In the genomic region with DNA sequence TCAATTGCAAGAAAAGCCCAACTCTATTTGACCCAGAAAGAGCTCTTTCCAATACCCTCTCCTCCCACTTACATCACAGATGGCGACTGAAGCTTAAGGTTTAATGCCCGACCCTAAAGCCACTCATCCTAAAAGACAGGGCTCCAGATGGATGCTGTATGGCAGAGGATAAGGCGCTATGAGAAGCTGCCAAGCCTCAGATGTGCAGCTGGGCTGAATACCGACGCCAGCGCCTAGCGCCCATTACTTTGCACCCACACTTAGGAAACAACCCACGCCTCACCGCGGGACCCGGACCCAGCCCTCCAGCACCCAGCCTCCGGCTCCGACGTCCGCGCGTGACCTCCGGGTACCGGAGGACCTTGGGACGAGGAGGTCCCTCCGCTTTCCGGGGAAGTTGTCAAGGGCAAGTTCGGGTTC, we compare ENCODE assay signal across 8 cellular contexts. TPM values are rescaled to one million over a fixed set of nuclear protein-coding genes. Genes with fewer than 3 reads are reported as not detected.
DNase-seq lines count a peak whose midpoint lies in the region; ATAC-seq, FAIRE-seq and TF ChIP-seq lines count a peak whose summit lies in the region.

No MANE protein-coding gene starts in this region.

- H3K79me2 ChIP-seq in Loucy (ENCODE audit: insufficient read depth, low read length) (peaks cover 30% of the 10 kb centered on the region), keratinocyte (ENCODE audit: control insufficient read depth, insufficient read depth, low read length) (peaks cover 20% of the 10 kb centered on the region)

- peak overlapping the region; percentile 91 for H2AFZ ChIP-seq in Loucy (ENCODE audit: low read length)
- peak overlapping the region; percentile 96 for H2AFZ ChIP-seq in keratinocyte (ENCODE audit: control insufficient read depth, low read length)

- no peaks in the 10 kb centered on the region; the same call in 1 of the 2 replicates for H3F3A ChIP-seq in Loucy (ENCODE audit: low read depth)

- H3K9ac ChIP-seq in Loucy (ENCODE audit: low read depth, low read length, poor library complexity, severe bottlenecking) (peak overlapping the region; percentile 93), keratinocyte (ENCODE audit: control insufficient read depth, extremely low read depth, insufficient read depth, low read length) (peak overlapping the region; percentile 93)

- H3K36me3 ChIP-seq in Loucy (ENCODE audit: insufficient read depth, low read length): no peaks in the 10 kb centered on the region
- H3K36me3 ChIP-seq in keratinocyte (ENCODE audit: control insufficient read depth in 2 of 2, extremely low read depth in 1 of 2, insufficient read depth in 2 of 2, low read length in 2 of 2): no peaks in the 10 kb centered on the region

- H3K4me3 ChIP-seq in Loucy (ENCODE audit: low read length, poor library complexity, severe bottlenecking) (peak overlapping the region; percentile 99), astrocyte of the spinal cord (ENCODE audit: low read depth, low read length) (peak overlapping the region; percentile 99), keratinocyte (ENCODE audit: control insufficient read depth in 2 of 3, extremely low read depth in 1 of 3, insufficient read depth in 2 of 3, low read depth in 1 of 3, low read length in 3 of 3) (peak overlapping the region; percentile 86 to 99 (median 90))

- ATAC-seq in GM21447 (IDR thresholded peaks at IDR 0.05; ENCODE audit: unreplicated experiment) (peak; percentile 22), HG03135 (IDR thresholded peaks at IDR 0.05; ENCODE audit: unreplicated experiment) (no peak)

- H3K9me1 ChIP-seq in keratinocyte (ENCODE audit: control insufficient read depth, extremely low read depth, insufficient read depth, low read length): no peaks in the 10 kb centered on the region

- no peaks in the 10 kb centered on the region for H3K9me2 ChIP-seq in Loucy (replicated peaks; ENCODE audit: low read depth, low read length)

- no peak for FAIRE-seq in keratinocyte (lab: Jason Lieb, UNC)

- H3K27ac ChIP-seq in keratinocyte (ENCODE audit: control insufficient read depth, insufficient read depth, low read length) (peak overlapping the region; percentile 87), substantia nigra (ENCODE audit: low read depth, low read length, poor library complexity, severe bottlenecking) (peak overlapping the region; percentile 86)

- H3K4me2 ChIP-seq in Loucy (ENCODE audit: low read depth, low read length, poor library complexity, severe bottlenecking) (peak overlapping the region; percentile 94), keratinocyte (ENCODE audit: control insufficient read depth, extremely low read depth, insufficient read depth, low read depth, low read length) (peak overlapping the region; percentile 92)

- peaks cover 51% of the 10 kb centered on the region for H3K4me1 ChIP-seq in Loucy (ENCODE audit: insufficient read depth, low read length, poor library complexity, severe bottlenecking)
- H3K4me1 ChIP-seq in keratinocyte (ENCODE audit: control insufficient read depth, extremely low read depth, insufficient read depth, low read length): peaks cover 23% of the 10 kb centered on the region

- H3K9me3 ChIP-seq in Loucy (ENCODE audit: insufficient read depth, low read depth, low read length) (no peaks in the 10 kb centered on the region), keratinocyte (ENCODE audit: control insufficient read depth, low read depth, low read length) (no peaks in the 10 kb centered on the region)

- in situ Hi-C loops in astrocyte of the spinal cord (cut with HindIII; ENCODE audit: low sequenced_read_pairs): no loop called here

- TF ChIP-seq CTCF in Loucy (conservative IDR thresholded peaks at IDR 0.05; ENCODE audit: low read length): no peak
- no peak for TF ChIP-seq CTCF in astrocyte of the spinal cord (IDR thresholded peaks at IDR 0.05; ENCODE audit: low read depth, low read length)
- no peak for TF ChIP-seq CTCF in keratinocyte (optimal IDR thresholded peaks at IDR 0.05 in 1 of 3, IDR thresholded peaks at IDR 0.05 in 1 of 3, conservative IDR thresholded peaks at IDR 0.05 in 1 of 3; ENCODE audit: extremely low read depth in 1 of 3, insufficient read depth in 2 of 3, low read length in 3 of 3)

- DNase-seq in COR-L47 (lab: John Stamatoyannopoulos, UW) (peak; percentile 25), astrocyte of the spinal cord (ENCODE audit: low read depth, low spot score) (peak; percentile 59), keratinocyte (ENCODE audit: low read depth, low spot score) (no peak), substantia nigra (lab: John Stamatoyannopoulos, UW) (peak in 5 of 49 donors; percentile 45 to 76 (median 66)), mucosa of gallbladder (ENCODE audit: low spot score) (no peak)

- no peaks in the 10 kb centered on the region for H3K27me3 ChIP-seq in Loucy (ENCODE audit: insufficient read depth, low read length, poor library complexity, severe bottlenecking)
- no peaks in the 10 kb centered on the region for H3K27me3 ChIP-seq in keratinocyte (ENCODE audit: control insufficient read depth, extremely low read depth, insufficient read depth, low read length)

- H4K20me1 ChIP-seq in Loucy (ENCODE audit: insufficient read depth, low read length, poor library complexity, severe bottlenecking): no peaks in the 10 kb centered on the region
- no peaks in the 10 kb centered on the region for H4K20me1 ChIP-seq in keratinocyte (ENCODE audit: control insufficient read depth, extremely low read depth, insufficient read depth, low read length)

- dilution Hi-C loops in keratinocyte (cut with MboI; ENCODE audit: extremely low pct_ligation_motif_present, low sequenced_read_pairs): no loop called here

RNA-seq across cellular contexts. Expression of gene TRAK2, which starts 0.3 kb away (rescaled TPM):
- polyA plus RNA-seq in keratinocyte: 10.8 to 12.9 TPM (median 12.4 TPM) in 3 replicates
- polyA plus RNA-seq in keratinocyte (2011; ENCODE audit: low read depth): 7.4 TPM
- polyA plus RNA-seq in keratinocyte (2011; cell fraction: cytosol; rRNA removed): 8.7 and 14.4 TPM in 2 replicates
- polyA plus RNA-seq in keratinocyte (2011; cell fraction: nucleus; rRNA removed): 11.3 and 13.6 TPM in 2 replicates
- polyA plus RNA-seq in keratinocyte (2012; ENCODE audit: low replicate concordance): 5.3 and 9.9 TPM in 2 replicates
- polyA minus RNA-seq in keratinocyte: 8.3 to 32.0 TPM (median 28.9 TPM) in 3 replicates
- polyA minus RNA-seq in keratinocyte (2011; cell fraction: cytosol; rRNA and poly(A)+ RNA removed): 13.6 TPM
- 15.8 and 28.0 TPM in 2 replicates for polyA minus RNA-seq in keratinocyte (2011; cell fraction: nucleus; rRNA and poly(A)+ RNA removed)
- 63.8 TPM for total RNA-seq in mucosa of gallbladder

RNA-seq across cellular contexts. Expression of gene STRADB, which starts 0.6 kb away (rescaled TPM):
- 6.3 to 14.6 TPM (median 11.1 TPM) in 3 replicates for polyA plus RNA-seq in keratinocyte
- 2.4 TPM for polyA plus RNA-seq in keratinocyte (2011; ENCODE audit: low read depth)
- polyA plus RNA-seq in keratinocyte (2011; cell fraction: cytosol; rRNA removed): 6.9 and 15.2 TPM in 2 replicates
- 8.5 and 11.9 TPM in 2 replicates for polyA plus RNA-seq in keratinocyte (2011; cell fraction: nucleus; rRNA removed)
- 7.5 and 8.7 TPM in 2 replicates for polyA plus RNA-seq in keratinocyte (2012; ENCODE audit: low replicate concordance)
- 7.9 to 19.5 TPM (median 10.7 TPM) in 3 replicates for polyA minus RNA-seq in keratinocyte
- polyA minus RNA-seq in keratinocyte (2011; cell fraction: cytosol; rRNA and poly(A)+ RNA removed): 13.6 TPM
- polyA minus RNA-seq in keratinocyte (2011; cell fraction: nucleus; rRNA and poly(A)+ RNA removed): 3.4 and 10.2 TPM in 2 replicates
- 52.2 TPM for total RNA-seq in mucosa of gallbladder

Comparison
In these comparisons a context has a peak if more than half of its experiments do, and no peak if none do; other contexts are left out.
1. DNase-seq: peak in COR-L47 (single experiment) and astrocyte of the spinal cord (single experiment); none in keratinocyte (single experiment) and mucosa of gallbladder (single experiment).
2. Peak in every context shown above with its lines, with median percentiles within 50 percentile points of each other: H3K4me3 ChIP-seq.